ENCODE assay signal across 14 cellular contexts in genomic region chr3:187954486-187955075, GRCh38.
DNase-seq lines count a peak whose midpoint lies in the region; ATAC-seq and TF ChIP-seq lines count a peak whose summit lies in the region.
"Had no signal": no experiment of that assay in that cellular context is flagged by ENCODE, and none has a peak within 500 bp of the region (broad histone marks: within the 10 kb centered on the region; RNA-seq: fewer than 3 reads in every experiment).

No MANE protein-coding gene starts in this region.

- H3K4me1 ChIP-seq in right atrium auricular region: peaks cover 0 to 43% of the 10 kb centered on the region in 2 donors
- H3K4me1 ChIP-seq in right lobe of liver: peaks cover 0 to 56% (median 24%) of the 10 kb centered on the region in 4 donors

- ATAC-seq in Right ventricle myocardium inferior (no peak), right lobe of liver (peak in 1 of 4 donors; percentile 18)

- TF ChIP-seq POLR2A in right lobe of liver (IDR thresholded peaks at IDR 0.05): no peak

- H3K36me3 ChIP-seq in right atrium auricular region (no peaks in the 10 kb centered on the region), right lobe of liver (no peaks in the 10 kb centered on the region)

- H3K27me3 ChIP-seq in right atrium auricular region (no peaks in the 10 kb centered on the region), right lobe of liver (no peaks in the 10 kb centered on the region)
- H3K27me3 ChIP-seq: dorsolateral prefrontal cortex had no signal

- TF ChIP-seq CTCF in right atrium auricular region (IDR thresholded peaks at IDR 0.05): no peak
- TF ChIP-seq CTCF in right lobe of liver (IDR thresholded peaks at IDR 0.05): no peak

- intact Hi-C loops in Right ventricle myocardium inferior (cut with DNase I): no loop called here
- intact Hi-C loops in right lobe of liver (cut with DNase I): loop anchor here in 1 of 2 donors (10.0 kb wide), 1 partner anchor 150 kb away; no protein-coding TSS in a partner anchor

- 44% methylated on average over 5 of the region's 5 CpGs for WGBS in right lobe of liver (ENCODE audit: insufficient coverage, low coverage, low lambda C conversion rate, missing lambda C conversion rate)

- H3K4me3 ChIP-seq in right atrium auricular region (no peak overlapping the region), right lobe of liver (no peak overlapping the region)
- H3K4me3 ChIP-seq: dorsolateral prefrontal cortex had no signal

- H3K9me3 ChIP-seq in right atrium auricular region (no peaks in the 10 kb centered on the region), right lobe of liver (no peaks in the 10 kb centered on the region)

- H3K27ac ChIP-seq in right atrium auricular region (peak overlapping the region; percentile 1 to 57), right lobe of liver (peak overlapping the region; percentile 30 to 70 (median 67))

- DNase-seq in right atrium auricular region (ENCODE audit: low spot score) (no peak), Right ventricle myocardium inferior (ENCODE audit: missing footprints) (no peak), astrocyte of the hippocampus (ENCODE audit: low read depth, low spot score) (peak; percentile 27), right lobe of liver (no peak), ureter (ENCODE audit: low spot score) (no peak), NCI-H1092 (lab: John Stamatoyannopoulos, UW) (no peak), NAMALWA (ENCODE audit: low spot score) (no peak), 8988T (no peak)
- DNase-seq: activated B cell treated with CpG ODN at 0.5 μM for 24 hours; activated effector memory CD4-positive, alpha-beta T cell treated with anti-CD3 and anti-CD28 coated beads, Interleukin-2, amount 50 U/mL, for 16 hours; CD4-positive, alpha-beta T cell; dorsolateral prefrontal cortex; NCI-H2081 treated with DMSO at 0.1 percent for 48 hours; stimulated activated CD4-positive, alpha-beta T cell treated with anti-CD3 and anti-CD28 coated beads, Interleukin-2, amount 100 ng/mL, for 48 hours had no signal
